Comparison of ENCODE assay signal across 9 cellular contexts in the genomic region with DNA sequence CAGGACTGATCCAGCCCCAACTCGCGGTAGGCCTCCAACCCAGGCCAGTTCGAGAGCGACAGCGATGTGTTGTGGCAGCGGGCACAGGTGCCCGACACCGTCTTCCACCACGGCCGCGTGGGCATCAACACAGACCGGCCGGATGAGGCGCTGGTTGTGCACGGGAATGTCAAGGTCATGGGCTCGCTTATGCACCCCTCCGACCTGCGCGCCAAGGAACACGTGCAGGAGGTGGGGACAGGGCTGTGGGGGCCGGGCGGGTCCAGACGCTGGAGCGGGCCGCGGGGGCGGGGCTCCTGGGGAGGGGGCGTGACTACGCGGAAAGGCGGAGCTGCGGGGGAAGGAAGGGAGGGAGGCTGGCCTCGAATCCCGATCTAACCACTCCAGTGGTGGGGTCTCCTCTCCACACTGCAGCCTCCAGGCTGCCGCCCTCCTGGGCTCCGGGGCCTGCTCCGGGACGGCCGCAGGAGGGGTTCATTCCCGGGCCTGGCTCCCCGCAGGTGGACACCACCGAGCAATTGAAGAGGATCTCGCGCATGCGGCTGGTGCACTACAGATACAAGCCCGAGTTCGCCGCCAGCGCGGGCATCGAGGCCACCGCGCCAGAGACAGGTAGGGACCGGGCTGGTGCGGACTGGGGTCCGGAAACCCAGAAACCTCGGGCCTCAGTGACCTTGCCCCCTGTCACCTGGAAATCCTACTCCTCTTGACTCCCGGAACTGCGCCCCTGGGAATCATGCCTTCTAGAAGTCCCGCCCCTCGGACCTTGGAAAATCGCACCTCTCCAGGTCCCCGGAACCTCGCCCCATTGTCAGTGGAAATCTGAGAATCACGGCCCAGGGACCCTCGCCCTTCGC. TPM values are rescaled to one million over a fixed set of nuclear protein-coding genes. Genes with fewer than 3 reads are reported as not detected.
DNase-seq lines count a peak whose midpoint lies in the region; ATAC-seq and TF ChIP-seq lines count a peak whose summit lies in the region.
"Had no signal": no experiment of that assay in that cellular context is flagged by ENCODE, and none has a peak within 500 bp of the region (broad histone marks: within the 10 kb centered on the region; RNA-seq: fewer than 3 reads in every experiment).

No MANE protein-coding gene starts in this region.

- intact Hi-C loops in ascending aorta (cut with DNase I) = no loop called here
- intact Hi-C loops in posterior vena cava (cut with DNase I) = no loop called here

- no peaks in the 10 kb centered on the region for H3K27me3 Mint-ChIP-seq in T-helper 17 cell

- no peaks in the 10 kb centered on the region for H3K36me3 Mint-ChIP-seq in T-helper 17 cell (ENCODE audit: low read depth)

- H3K9me3 ChIP-seq in T-helper 17 cell (ENCODE audit: control insufficient read depth, low read length, poor library complexity, severe bottlenecking) (no peaks in the 10 kb centered on the region), ascending aorta (no peaks in the 10 kb centered on the region)
- H3K9me3 ChIP-seq: SJSA1 had no signal

- TF ChIP-seq CTCF in ascending aorta (IDR thresholded peaks at IDR 0.05) = no peak

- ATAC-seq in T-helper 17 cell (peak; percentile 76), HG02884 (IDR thresholded peaks at IDR 0.05; ENCODE audit: unreplicated experiment) (no peak)

- no peaks in the 10 kb centered on the region for H3K27me3 ChIP-seq in ascending aorta
- H3K27me3 ChIP-seq: SJSA1 had no signal

- H3K4me3 ChIP-seq in ascending aorta = peak overlapping the region; percentile 21 to 40
- H3K4me3 ChIP-seq: SJSA1 had no signal

- H3K27ac ChIP-seq in ascending aorta (no peak overlapping the region), temporal lobe (ENCODE audit: low read depth, low read length) (peak overlapping the region; percentile 82)
- H3K27ac ChIP-seq: SJSA1 had no signal

- peak overlapping the region; percentile 84 for H3K4me3 Mint-ChIP-seq in T-helper 17 cell

- H3K36me3 ChIP-seq in ascending aorta = no peaks in the 10 kb centered on the region

- peak; percentile 81 for DNase-seq in AG20443 (ENCODE audit: low spot score)
- peak; percentile 46 to 69 (median 68) for DNase-seq in T-helper 17 cell
- DNase-seq in ascending aorta (ENCODE audit: low spot score in 2 of 2) = no peak
- peak; percentile 18 for DNase-seq in myocyte (ENCODE audit: low read depth)
- no peak for DNase-seq in posterior vena cava (ENCODE audit: low spot score)
- DNase-seq in T1000 (lab: John Stamatoyannopoulos, UW) = no peak

- H3K4me1 Mint-ChIP-seq in T-helper 17 cell = peaks cover 10% of the 10 kb centered on the region

- H3K27ac Mint-ChIP-seq in T-helper 17 cell = no peak overlapping the region

- H3K4me1 ChIP-seq in ascending aorta = no peaks in the 10 kb centered on the region
- H3K4me1 ChIP-seq: SJSA1 had no signal

RNA-seq across cellular contexts. Expression of a gene that starts 14.9 kb away (rescaled TPM):
- total RNA-seq in T-helper 17 cell = 10 to 100 TPM; 68.4 to 77.6 TPM
- total RNA-seq in ascending aorta = 26.4 TPM
- total RNA-seq in myocyte = 33.0 and 36.7 TPM in 2 replicates
- 372 TPM for polyA plus RNA-seq in myocyte (2012)
- total RNA-seq in temporal lobe = 17.2 TPM
- total RNA-seq in posterior vena cava = 10 to 100 TPM; 78.2 to 84.7 TPM

RNA-seq across cellular contexts. Expression of a gene that starts 15.2 kb away (rescaled TPM):
- total RNA-seq in T-helper 17 cell = 10 to 100 TPM in 1 of 2 donors, 1 to 10 TPM in 1; 9.7 to 13.0 TPM
- 1.5 TPM for total RNA-seq in ascending aorta
- total RNA-seq in myocyte = 13.4 and 13.9 TPM in 2 replicates
- 14.1 TPM for polyA plus RNA-seq in myocyte (2012)
- 10.6 TPM for total RNA-seq in temporal lobe
- total RNA-seq in posterior vena cava = 1 to 10 TPM; 4.6 to 6.0 TPM

RNA-seq across cellular contexts. Expression of a gene that starts 25.0 kb away (rescaled TPM):
- total RNA-seq in T-helper 17 cell (1 to 10 TPM in 1 of 2 donors, under 1 TPM in 1; 0.47 to 1.5 TPM), ascending aorta (not detected), myocyte (0.03 TPM in 1 of 2 replicates, not detected in the other), temporal lobe (1.2 TPM), posterior vena cava (1 to 10 TPM; 3.1 to 3.7 TPM)
- polyA plus RNA-seq in myocyte (2012) = 0.10 TPM

RNA-seq across cellular contexts. Expression of a gene that starts 39.3 kb away (rescaled TPM):
- total RNA-seq in T-helper 17 cell = 1 to 10 TPM; 1.2 to 4.6 TPM
- 47.1 TPM for total RNA-seq in ascending aorta
- 72.9 and 123 TPM in 2 replicates for total RNA-seq in myocyte
- polyA plus RNA-seq in myocyte (2012) = 69.2 TPM
- 50.4 TPM for total RNA-seq in temporal lobe
- total RNA-seq in posterior vena cava = 10 to 100 TPM; 28.8 to 29.8 TPM

RNA-seq across cellular contexts. Expression of a gene that starts 50.6 kb away (rescaled TPM):
- 10 to 100 TPM in 1 of 2 donors, 1 to 10 TPM in 1; 5.2 to 15.7 TPM for total RNA-seq in T-helper 17 cell
- total RNA-seq in ascending aorta = 37.6 TPM
- 68.6 and 175 TPM in 2 replicates for total RNA-seq in myocyte
- 156 TPM for polyA plus RNA-seq in myocyte (2012)
- 93.2 TPM for total RNA-seq in temporal lobe
- total RNA-seq in posterior vena cava = 100 to 1,000 TPM in 1 of 2 donors, 10 to 100 TPM in 1; 60.3 to 123 TPM

Comparison
In these comparisons a context has a peak if more than half of its experiments do, and no peak if none do; other contexts are left out.
1. DNase-seq: peak in AG20443 (single experiment), T-helper 17 cell (3 of 3) and myocyte (single experiment); none in ascending aorta (0 of 2), posterior vena cava (single experiment) and T1000 (single experiment).